23 cellular contexts compared by ENCODE assay signal in genomic region chr6:51495806-51496380, GRCh38.
DNase-seq lines count a peak whose midpoint lies in the region; ATAC-seq, FAIRE-seq and TF ChIP-seq lines count a peak whose summit lies in the region.
"Had no signal": no experiment of that assay in that cellular context is flagged by ENCODE, and none has a peak within 500 bp of the region (broad histone marks: within the 10 kb centered on the region; RNA-seq: fewer than 3 reads in every experiment).

No MANE protein-coding gene starts in this region.

- RAD21 ChIA-PET in GM12878 (lab: Charles Lee; ENCODE audit: unreplicated experiment) = no interaction called here

- no peak for TF ChIP-seq POLR2A in GM12878 (IDR thresholded peaks at IDR 0.05; ENCODE audit: low read depth, low read length)

- SMC1A ChIA-PET in GM12878 (lab: Charles Lee; ENCODE audit: uncharacterized antibody, unreplicated experiment) = interaction anchor here (0.7 to 2.0 kb wide), 4 partner anchors 19 to 141 kb away, joined by 3 to 4 read pairs (median 3); no protein-coding TSS in a partner anchor

- WGBS in GM12878 (ENCODE audit: insufficient coverage, insufficient replicate concordance, low lambda C conversion rate, missing lambda C conversion rate) = 11% methylated on average over 3 of the region's 3 CpGs

- intact Hi-C loops in GM12878 (cut with micrococcal nuclease; ENCODE audit: unreplicated experiment) = no loop called here

- CTCF ChIA-PET in GM12878 (lab: Yijun Ruan, JAX) = interaction anchor here (0.8 to 2.2 kb wide), 6 partner anchors 16 to 143 kb away, joined by 3 to 4 read pairs (median 3); no protein-coding TSS in a partner anchor

- H4K20me1 ChIP-seq in DND-41 (ENCODE audit: insufficient read depth, low read length) (no peaks in the 10 kb centered on the region), GM12878 (ENCODE audit: control insufficient read depth, insufficient read depth) (no peaks in the 10 kb centered on the region)

- no peak overlapping the region for H3K4me2 ChIP-seq in DND-41 (ENCODE audit: insufficient read depth, low read length)
- no peak overlapping the region for H3K4me2 ChIP-seq in GM12878 (ENCODE audit: control insufficient read depth, insufficient read depth)

- no peaks in the 10 kb centered on the region for H3K9me3 ChIP-seq in DND-41 (ENCODE audit: insufficient read depth, low read length, severe bottlenecking)
- no peaks in the 10 kb centered on the region for H3K9me3 ChIP-seq in GM12878 (replicated peaks; ENCODE audit: control insufficient read depth, insufficient read depth, low read length)
- H3K9me3 ChIP-seq in neuron (ENCODE audit: low read length) = no peaks in the 10 kb centered on the region
- H3K9me3 ChIP-seq: BE2C had no signal

- BruUV-seq in GM12878 (replicated peaks; lab: Mats Ljungman, UMichigan) = no TSS peak

- no peak for TF ChIP-seq EP300 in GM12878 (IDR thresholded peaks at IDR 0.05; ENCODE audit: borderline replicate concordance in 1 of 2, control insufficient read depth in 1 of 2, low read depth in 2 of 2, low read length in 2 of 2)

- H3K27ac ChIP-seq in DND-41 (ENCODE audit: low read length) (peak overlapping the region; percentile 46), GM12878 (ENCODE audit: control insufficient read depth, insufficient read depth) (no peak overlapping the region)
- H3K27ac ChIP-seq: RWPE1 had no signal

- in situ Hi-C loops in GM12878 (cut with MboI) = no loop called here

- TF ChIP-seq RAD21 in GM12878 (IDR thresholded peaks at IDR 0.05; ENCODE audit: insufficient read depth, low read depth, low read length) = no peak

- H3K9ac ChIP-seq in DND-41 (ENCODE audit: low read depth, low read length) (no peak overlapping the region), GM12878 (ENCODE audit: control insufficient read depth, insufficient read depth, low read length) (no peak overlapping the region)

- POLR2A ChIA-PET in GM12878 (lab: Charles Lee) = no interaction called here

- H3K79me2 ChIP-seq in DND-41 (ENCODE audit: insufficient read depth, low read length) (no peaks in the 10 kb centered on the region), GM12878 (ENCODE audit: control insufficient read depth, insufficient read depth, low read length) (no peaks in the 10 kb centered on the region)

- no peak for TF ChIP-seq CTCF in DND-41 (IDR thresholded peaks at IDR 0.05; ENCODE audit: borderline replicate concordance, extremely low read depth, low read length, poor library complexity, severe bottlenecking)
- TF ChIP-seq CTCF in GM12878 (IDR thresholded peaks at IDR 0.05 in 2 of 3, conservative IDR thresholded peaks at IDR 0.05 in 1 of 3; ENCODE audit: control insufficient read depth in 2 of 3, extremely low read depth in 1 of 3, insufficient read depth in 1 of 3, low read depth in 3 of 3, low read length in 3 of 3) = no peak

- peak; percentile 20 for DNase-seq in DND-41
- DNase-seq in NCI-H2227 (lab: John Stamatoyannopoulos, UW; ENCODE audit: unreplicated experiment) = peak; percentile 12
- DNase-seq in GM12878 (ENCODE audit: low read depth, low spot score) = no peak
- no peak for DNase-seq in frontal cortex (ENCODE audit: low spot score in 2 of 2)
- DNase-seq in GOT3 (lab: John Stamatoyannopoulos, UW) = no peak
- no peak for DNase-seq in SW 1271 (lab: John Stamatoyannopoulos, UW)
- no peak for DNase-seq in cerebellar nuclear complex (lab: John Stamatoyannopoulos, UW)
- DNase-seq: BE2C; CD4-positive, alpha-beta T cell; DMS79; HCEC 1CT; IMR-90; NCI-H187 treated with DMSO at 0.1 percent for 48 hours; NCI-H2171; NCI-H510A treated with DMSO at 0.1 percent for 48 hours; PC-3; SIG-M5 had no signal

- H2AFZ ChIP-seq in DND-41 (ENCODE audit: low read depth, low read length) = peak overlapping the region; percentile 24; the same call in 1 of the 2 replicates
- no peak overlapping the region; the same call in 1 of the 2 replicates for H2AFZ ChIP-seq in GM12878 (ENCODE audit: control insufficient read depth, low read depth, low read length)
- peak overlapping the region; percentile 24 for H2AFZ ChIP-seq in neuron (ENCODE audit: low read depth, low read length)

- peaks cover 18% of the 10 kb centered on the region for H3K4me1 ChIP-seq in DND-41 (ENCODE audit: insufficient read depth, low read length)
- H3K4me1 ChIP-seq in GM12878 (ENCODE audit: control insufficient read depth, insufficient read depth, low read length) = no peaks in the 10 kb centered on the region
- H3K4me1 ChIP-seq in neuron (ENCODE audit: insufficient read depth, low read length) = peaks cover 30% of the 10 kb centered on the region
- H3K4me1 ChIP-seq: BE2C had no signal

- no peaks in the 10 kb centered on the region for H3K36me3 ChIP-seq in DND-41 (ENCODE audit: insufficient read depth, low read length)
- no peaks in the 10 kb centered on the region for H3K36me3 ChIP-seq in GM12878 (ENCODE audit: control insufficient read depth in 2 of 2, insufficient read depth in 2 of 2, low read length in 1 of 2)
- no peaks in the 10 kb centered on the region for H3K36me3 ChIP-seq in neuron (ENCODE audit: insufficient read depth, low read length)
- H3K36me3 ChIP-seq: BE2C had no signal

- H3K27me3 ChIP-seq in DND-41 (ENCODE audit: insufficient read depth, low read length, poor library complexity) = no peaks in the 10 kb centered on the region
- H3K27me3 ChIP-seq in GM12878 (replicated peaks in 1 of 2; ENCODE audit: control insufficient read depth in 2 of 2, insufficient read depth in 2 of 2, low read length in 1 of 2) = no peaks in the 10 kb centered on the region
- H3K27me3 ChIP-seq in neuron (ENCODE audit: insufficient read depth, low read length) = no peaks in the 10 kb centered on the region
- H3K27me3 ChIP-seq: BE2C had no signal

- ATAC-seq in DND-41 (ENCODE audit: insufficient read depth, low read depth) (peak; percentile 73), GM12878 (peak; percentile 32; the same call in 2 of the 3 replicates)
- ATAC-seq: PC-3 had no signal

- FAIRE-seq in GM12878 (lab: Jason Lieb, UNC) = no peak
- no peak for FAIRE-seq in frontal cortex (lab: Jason Lieb, UNC)
- FAIRE-seq: A204.1, D721Med, GM19239, HTR-8/SVneo had no signal

- H3K4me3 ChIP-seq in DND-41 (ENCODE audit: low read depth in 1 of 2, low read length in 2 of 2) (no peak overlapping the region), GM12878 (no peak overlapping the region), neuron (ENCODE audit: low read length) (no peak overlapping the region)

TF ChIP-seq in GM12878, 131 proteins besides CTCF, POLR2A, EP300 and RAD21:
- TF ChIP-seq IKZF2 (IDR thresholded peaks at IDR 0.05) = peak in 1 of 2 experiments; percentile 15; a peak in 2 of 4 replicates
- TF ChIP-seq BMI1 (IDR thresholded peaks at IDR 0.05; ENCODE audit: borderline replicate concordance) = no peak
- no peak for TF ChIP-seq NR2C1 (IDR thresholded peaks at IDR 0.05)
- TF ChIP-seq BRCA1 (IDR thresholded peaks at IDR 0.05; ENCODE audit: low read depth, low read length) = no peak
- TF ChIP-seq SPI1 (IDR thresholded peaks at IDR 0.05; ENCODE audit: borderline replicate concordance, insufficient read depth, low read depth, low read length) = peak; percentile 62; the same call in 1 of the 2 replicates

Comparison
In these comparisons a context has a peak if more than half of its experiments do, and no peak if none do; other contexts are left out.
1. DNase-seq: peak in DND-41 (single experiment) and NCI-H2227 (single experiment); none in GM12878 (single experiment), frontal cortex (0 of 2), GOT3 (single experiment), SW 1271 (0 of 2) and cerebellar nuclear complex (0 of 2).